In genomic region chr22:40444483-40444787, GRCh38 we compare ENCODE assay signal across 10 cellular contexts.
"Had no signal": no experiment of that assay in that cellular context is flagged by ENCODE, and none has a peak within 500 bp of the region (broad histone marks: within the 10 kb centered on the region; RNA-seq: fewer than 3 reads in every experiment).

No MANE protein-coding gene starts in this region.

- H3K27me3 ChIP-seq: foreskin keratinocyte had no signal

- H3K4me3 Mint-ChIP-seq: brain, nephron progenitor cell had no signal

- DNase-seq: activated CD4-positive, alpha-beta T cell treated with anti-CD3 and anti-CD28 coated beads, Interleukin-2, amount 50 U/mL, for 1 hour; activated naive CD4-positive, alpha-beta T cell treated with anti-CD3 and anti-CD28 coated beads, Interleukin-2, amount 50 U/mL, for 16 hours; activated T-cell treated with anti-CD3 and anti-CD28 coated beads for 4 hours; amygdala; effector memory CD4-positive, alpha-beta T cell; foreskin keratinocyte; nephron progenitor cell; stimulated activated CD4-positive, alpha-beta T cell treated with anti-CD3 and anti-CD28 coated beads, Interleukin-1b, Interleukin-23, amount 100 ng/mL, for 48 hours had no signal

- H3K27ac ChIP-seq: foreskin keratinocyte had no signal

- H3K27me3 Mint-ChIP-seq: brain had no signal

- H3K27ac Mint-ChIP-seq: brain, nephron progenitor cell had no signal

- ATAC-seq: activated CD4-positive, CD25-positive, alpha-beta regulatory T cell treated with anti-CD3 and anti-CD28 coated beads, Interleukin-2, amount 50 U/mL, for 24 hours; foreskin keratinocyte had no signal
